24 cellular contexts compared by ENCODE assay signal in genomic region chr9:79446540-79447307, GRCh38.
DNase-seq lines count a peak whose midpoint lies in the region; FAIRE-seq and TF ChIP-seq lines count a peak whose summit lies in the region.
"Had no signal": no experiment of that assay in that cellular context is flagged by ENCODE, and none has a peak within 500 bp of the region (broad histone marks: within the 10 kb centered on the region; RNA-seq: fewer than 3 reads in every experiment).

No MANE protein-coding gene starts in this region.

- no peak overlapping the region for H3K4me2 ChIP-seq in neural progenitor cell

- peaks cover 5% of the 10 kb centered on the region for H3K4me1 Mint-ChIP-seq in neural progenitor cell
- H3K4me1 Mint-ChIP-seq: T-cell had no signal

- no peak for TF ChIP-seq CTCF in AG10803 (conservative IDR thresholded peaks at IDR 0.05; ENCODE audit: low read length)
- no peak for TF ChIP-seq CTCF in neural progenitor cell (IDR thresholded peaks at IDR 0.05)
- no peak for TF ChIP-seq CTCF in ovary (IDR thresholded peaks at IDR 0.05)
- TF ChIP-seq CTCF in transverse colon (IDR thresholded peaks at IDR 0.05) = no peak

- H2AFZ ChIP-seq in neural progenitor cell (replicated peaks) = peak overlapping the region; percentile 40

- peaks cover 2% of the 10 kb centered on the region for H3K9me3 Mint-ChIP-seq in neural progenitor cell
- H3K9me3 Mint-ChIP-seq: HFFc6, T-cell had no signal

- TF ChIP-seq EP300 in ovary (IDR thresholded peaks at IDR 0.05) = no peak
- no peak for TF ChIP-seq EP300 in transverse colon (IDR thresholded peaks at IDR 0.05; ENCODE audit: low read depth)

- no peak overlapping the region for H3K27ac Mint-ChIP-seq in neural progenitor cell
- H3K27ac Mint-ChIP-seq: HFFc6, T-cell had no signal

- DNase-seq in AG10803 (ENCODE audit: low read depth) (peak; percentile 30), H54 (ENCODE audit: insufficient read length, low spot score) (no peak), neural progenitor cell (ENCODE audit: low spot score) (no peak), RPMI8226 (no peak), ovary (no peak), transverse colon (no peak), HuH-7.5 (ENCODE audit: low spot score) (no peak)
- DNase-seq: BE2C, DMS53, GF-D8, HFFc6, NCI-H1092, NCI-H1417 treated with DMSO at 0.1 percent for 48 hours, NCI-H1694 treated with DMSO at 0.1 percent for 48 hours, NCI-H2081, NCI-H2227 treated with DMSO at 0.1 percent for 48 hours, NCI-H526 treated with DMSO at 0.1 percent for 48 hours, SHP77, T-cell had no signal

- H3K27me3 ChIP-seq in neural progenitor cell = no peaks in the 10 kb centered on the region
- H3K27me3 ChIP-seq in ovary = no peaks in the 10 kb centered on the region
- no peaks in the 10 kb centered on the region for H3K27me3 ChIP-seq in transverse colon
- H3K27me3 ChIP-seq: BE2C had no signal

- FAIRE-seq in H54 (lab: Jason Lieb, UNC) = peak; percentile 96
- peak; percentile 74 for FAIRE-seq in endometrium (lab: Jason Lieb, UNC)
- FAIRE-seq: GM12892, H1 had no signal

- H3K36me3 Mint-ChIP-seq in neural progenitor cell = no peaks in the 10 kb centered on the region
- H3K36me3 Mint-ChIP-seq: T-cell had no signal

- no peak overlapping the region for H3K4me3 Mint-ChIP-seq in neural progenitor cell
- H3K4me3 Mint-ChIP-seq: HFFc6, T-cell had no signal

- no peaks in the 10 kb centered on the region for H4K20me1 ChIP-seq in neural progenitor cell (ENCODE audit: low read depth)

- H3K4me3 ChIP-seq in AG10803 (ENCODE audit: low read length) = no peak overlapping the region
- H3K4me3 ChIP-seq in neural progenitor cell = no peak overlapping the region
- H3K4me3 ChIP-seq in ovary = no peak overlapping the region
- no peak overlapping the region for H3K4me3 ChIP-seq in transverse colon

- no peaks in the 10 kb centered on the region for H3K27me3 Mint-ChIP-seq in neural progenitor cell (ENCODE audit: insufficient read depth, low read depth)
- H3K27me3 Mint-ChIP-seq: T-cell had no signal

- peaks cover 5% of the 10 kb centered on the region for H3K36me3 ChIP-seq in neural progenitor cell
- no peaks in the 10 kb centered on the region for H3K36me3 ChIP-seq in ovary
- H3K36me3 ChIP-seq in transverse colon = no peaks in the 10 kb centered on the region
- H3K36me3 ChIP-seq: BE2C had no signal

- H3K4me1 ChIP-seq in neural progenitor cell (peaks cover 8% of the 10 kb centered on the region), ovary (ENCODE audit: insufficient read depth) (no peaks in the 10 kb centered on the region), transverse colon (no peaks in the 10 kb centered on the region)
- H3K4me1 ChIP-seq: BE2C had no signal

- TF ChIP-seq POLR2A in H54 (IDR thresholded peaks at IDR 0.05; ENCODE audit: low read depth, low read length) (no peak), ovary (IDR thresholded peaks at IDR 0.05) (no peak), transverse colon (IDR thresholded peaks at IDR 0.05) (no peak)

- in situ Hi-C loops in transverse colon (cut with MboI; ENCODE audit: low pct_ligation_motif_present in 1 of 4, low pct_unique_long_range_greater_than_20kb in 1 of 4, low sequenced_read_pairs in 3 of 4) = no loop called here

- 61 to 62% (median 61%) methylated on average over 3 of the region's 3 CpGs for WGBS in ovary, 3 donors
- WGBS in transverse colon (ENCODE audit: low coverage in 1 of 2), 2 donors = 38 to 50% methylated on average over 2 to 3 of the region's 3 CpGs

- H3K27ac ChIP-seq in neural progenitor cell (no peak overlapping the region), ovary (no peak overlapping the region), transverse colon (no peak overlapping the region)
- H3K27ac ChIP-seq: HL-60, RWPE1 had no signal

- intact Hi-C loops in ovary (cut with DNase I) (loop anchor here in 1 of 4 donors (2.0 kb wide), 1 partner anchor 28 kb away; no protein-coding TSS in a partner anchor), transverse colon (cut with DNase I; ENCODE audit: low total_unique reads) (no loop called here)

- H3K9me3 ChIP-seq in neural progenitor cell (ENCODE audit: low read depth) (peaks cover under 1% of the 10 kb centered on the region), ovary (no peaks in the 10 kb centered on the region), transverse colon (no peaks in the 10 kb centered on the region)
- H3K9me3 ChIP-seq: BE2C had no signal

- H3K79me2 ChIP-seq in neural progenitor cell (ENCODE audit: low read depth) = no peaks in the 10 kb centered on the region

- peaks cover 3% of the 10 kb centered on the region for H3F3A ChIP-seq in neural progenitor cell (ENCODE audit: low read depth)

- H3K9ac ChIP-seq in neural progenitor cell = no peak overlapping the region
